ENCODE assay signal across 32 cellular contexts in the genomic region with DNA sequence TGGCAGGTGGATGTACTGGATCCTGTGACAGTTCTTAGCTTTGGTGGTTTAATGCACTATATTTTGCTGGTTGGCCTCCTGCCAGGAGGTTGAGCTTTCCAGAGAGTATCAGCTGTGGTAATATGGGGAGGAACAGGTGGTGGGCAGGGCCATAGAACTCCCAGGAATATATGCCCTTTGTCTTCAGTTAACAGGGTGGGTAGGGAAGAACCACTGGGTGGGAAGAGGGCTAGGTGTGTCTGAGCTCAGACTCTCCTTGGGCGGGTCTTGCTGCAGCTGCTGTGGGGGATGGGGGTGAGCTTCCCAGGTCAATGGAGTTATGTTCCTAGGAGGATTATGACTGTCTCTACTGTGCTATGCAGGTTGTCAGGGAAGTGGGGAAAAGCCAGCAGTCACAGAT.
DNase-seq lines count a peak whose midpoint lies in the region; ATAC-seq and TF ChIP-seq lines count a peak whose summit lies in the region.
"Had no signal": no experiment of that assay in that cellular context is flagged by ENCODE, and none has a peak within 500 bp of the region (broad histone marks: within the 10 kb centered on the region; RNA-seq: fewer than 3 reads in every experiment).

No MANE protein-coding gene starts in this region.

- H3K9me3 Mint-ChIP-seq in activated naive CD8-positive, alpha-beta T cell treated with anti-CD3 and anti-CD28 coated beads, Interleukin-2, amount 50 U/mL, for 24 hours: peaks cover 49% of the 10 kb centered on the region

- H3K4me1 ChIP-seq in SJCRH30 (peaks cover 18% of the 10 kb centered on the region), spleen (no peaks in the 10 kb centered on the region)
- H3K4me1 ChIP-seq: gastroesophageal sphincter, lower lobe of right lung had no signal

- no peaks in the 10 kb centered on the region for H3K36me3 ChIP-seq in SJCRH30
- H3K36me3 ChIP-seq in spleen: no peaks in the 10 kb centered on the region
- H3K36me3 ChIP-seq: lower lobe of right lung had no signal

- no peak for TF ChIP-seq POLR2A in spleen (IDR thresholded peaks at IDR 0.05)

- no peak overlapping the region for H3K4me3 Mint-ChIP-seq in activated naive CD8-positive, alpha-beta T cell treated with anti-CD3 and anti-CD28 coated beads, Interleukin-2, amount 50 U/mL, for 24 hours
- H3K4me3 Mint-ChIP-seq: activated naive CD8-positive, alpha-beta T cell treated with anti-CD3 and anti-CD28 coated beads for 36 hours; B cell; CD4-positive, alpha-beta memory T cell; H9; natural killer cell; stimulated activated effector memory CD8-positive, alpha-beta T cell treated with anti-CD3 and anti-CD28 coated beads, Interleukin-12 subunit alpha, Interleukin-12 subunit beta, amount 100 ng/mL, for 72 hours; type B pancreatic cell had no signal

- H3K4me3 ChIP-seq in SJCRH30 (no peak overlapping the region), spleen (no peak overlapping the region)
- H3K4me3 ChIP-seq: gastroesophageal sphincter, hepatocyte, lower lobe of right lung had no signal

- H3K27me3 ChIP-seq in SJCRH30: no peaks in the 10 kb centered on the region
- no peaks in the 10 kb centered on the region for H3K27me3 ChIP-seq in spleen (replicated peaks in 1 of 7)
- H3K27me3 ChIP-seq: gastroesophageal sphincter, hepatocyte had no signal

- ATAC-seq in HG03571 (IDR thresholded peaks at IDR 0.05; ENCODE audit: unreplicated experiment): no peak
- no peak for ATAC-seq in activated naive CD8-positive, alpha-beta T cell treated with anti-CD3 and anti-CD28 coated beads, Interleukin-2, amount 50 U/mL, for 24 hours
- ATAC-seq: gastroesophageal sphincter; HepG2; lower lobe of right lung; natural killer cell; stimulated activated effector memory CD8-positive, alpha-beta T cell treated with anti-CD3 and anti-CD28 coated beads, Interleukin-12 subunit alpha, Interleukin-12 subunit beta, amount 100 ng/mL, for 72 hours had no signal

- H3K27me3 Mint-ChIP-seq in activated naive CD8-positive, alpha-beta T cell treated with anti-CD3 and anti-CD28 coated beads, Interleukin-2, amount 50 U/mL, for 24 hours: no peaks in the 10 kb centered on the region
- H3K27me3 Mint-ChIP-seq: activated naive CD8-positive, alpha-beta T cell treated with anti-CD3 and anti-CD28 coated beads for 36 hours; B cell; CD4-positive, alpha-beta memory T cell; type B pancreatic cell had no signal

- H3K36me3 Mint-ChIP-seq in activated naive CD8-positive, alpha-beta T cell treated with anti-CD3 and anti-CD28 coated beads, Interleukin-2, amount 50 U/mL, for 24 hours (ENCODE audit: low read depth): peaks cover 3% of the 10 kb centered on the region
- H3K36me3 Mint-ChIP-seq: activated naive CD8-positive, alpha-beta T cell treated with anti-CD3 and anti-CD28 coated beads for 36 hours; stimulated activated effector memory CD8-positive, alpha-beta T cell treated with anti-CD3 and anti-CD28 coated beads, Interleukin-12 subunit alpha, Interleukin-12 subunit beta, amount 100 ng/mL, for 72 hours; type B pancreatic cell had no signal

- no peak overlapping the region for H3K27ac Mint-ChIP-seq in activated naive CD8-positive, alpha-beta T cell treated with anti-CD3 and anti-CD28 coated beads, Interleukin-2, amount 50 U/mL, for 24 hours
- H3K27ac Mint-ChIP-seq: activated naive CD8-positive, alpha-beta T cell treated with anti-CD3 and anti-CD28 coated beads for 36 hours; B cell; CD4-positive, alpha-beta memory T cell; natural killer cell; stimulated activated effector memory CD8-positive, alpha-beta T cell treated with anti-CD3 and anti-CD28 coated beads, Interleukin-12 subunit alpha, Interleukin-12 subunit beta, amount 100 ng/mL, for 72 hours; type B pancreatic cell had no signal

- peak overlapping the region; percentile 46 for H3K27ac ChIP-seq in SJCRH30
- no peak overlapping the region for H3K27ac ChIP-seq in spleen
- H3K27ac ChIP-seq: gastroesophageal sphincter, hepatocyte, lower lobe of right lung, VCaP had no signal

- intact Hi-C loops in spleen (cut with DNase I; ENCODE audit: low total_unique reads): no loop called here

- H3K4me1 Mint-ChIP-seq in activated naive CD8-positive, alpha-beta T cell treated with anti-CD3 and anti-CD28 coated beads, Interleukin-2, amount 50 U/mL, for 24 hours: no peaks in the 10 kb centered on the region
- H3K4me1 Mint-ChIP-seq: activated naive CD8-positive, alpha-beta T cell treated with anti-CD3 and anti-CD28 coated beads for 36 hours; B cell; CD4-positive, alpha-beta memory T cell; natural killer cell; stimulated activated effector memory CD8-positive, alpha-beta T cell treated with anti-CD3 and anti-CD28 coated beads, Interleukin-12 subunit alpha, Interleukin-12 subunit beta, amount 100 ng/mL, for 72 hours had no signal

- TF ChIP-seq CTCF in spleen (IDR thresholded peaks at IDR 0.05 in 8 of 11, conservative IDR thresholded peaks at IDR 0.05 in 3 of 11): no peak

- DNase-seq in NCI-H510A treated with DMSO at 0.1 percent for 48 hours (lab: John Stamatoyannopoulos, UW): peak; percentile 46
- no peak for DNase-seq in NCI-H510A (lab: John Stamatoyannopoulos, UW)
- peak; percentile 66 for DNase-seq in NCI-H345 (lab: John Stamatoyannopoulos, UW)
- peak; percentile 91 to 98 for DNase-seq in SJCRH30
- DNase-seq in spleen: peak; percentile 32
- no peak for DNase-seq in DMS 273 (lab: John Stamatoyannopoulos, UW; ENCODE audit: unreplicated experiment)
- DNase-seq in activated naive CD8-positive, alpha-beta T cell treated with anti-CD3 and anti-CD28 coated beads, Interleukin-2, amount 50 U/mL, for 24 hours: no peak
- DNase-seq: ACHN; activated CD4-positive, alpha-beta T cell treated with anti-CD3 and anti-CD28 coated beads for 4 hours; activated gamma-delta T cell; activated naive CD8-positive, alpha-beta T cell treated with anti-CD3 and anti-CD28 coated beads for 36 hours; aorta; DMS 273 treated with DMSO at 0.1 percent for 48 hours; effector CD4-positive, alpha-beta T cell; H9; lower lobe of right lung; midbrain; natural killer cell; NCI-H1694 treated with DMSO at 0.1 percent for 48 hours; NCI-H526; substantia nigra; SW 1271; T-helper 9 cell had no signal

- WGBS in spleen, 5 donors: 83 to 100% (median 100%) methylated on average over 1 of the region's 1 CpG

- peaks cover 6% of the 10 kb centered on the region for H3K9me3 ChIP-seq in SJCRH30 (replicated peaks)
- peaks cover 0 to 82% (median 57%) of the 10 kb centered on the region in 8 donors for H3K9me3 ChIP-seq in spleen
- H3K9me3 ChIP-seq: lower lobe of right lung had no signal

Comparison
In these comparisons a context has a peak if more than half of its experiments do, and no peak if none do; other contexts are left out.
1. DNase-seq: peak in NCI-H510A treated with DMSO at 0.1 percent for 48 hours (single experiment), NCI-H345 (single experiment), SJCRH30 (2 of 2) and spleen (single experiment); none in NCI-H510A (single experiment), DMS 273 (single experiment) and activated naive CD8-positive, alpha-beta T cell treated with anti-CD3 and anti-CD28 coated beads, Interleukin-2, amount 50 U/mL, for 24 hours (single experiment).